29 cellular contexts compared by ENCODE assay signal in the genomic region with DNA sequence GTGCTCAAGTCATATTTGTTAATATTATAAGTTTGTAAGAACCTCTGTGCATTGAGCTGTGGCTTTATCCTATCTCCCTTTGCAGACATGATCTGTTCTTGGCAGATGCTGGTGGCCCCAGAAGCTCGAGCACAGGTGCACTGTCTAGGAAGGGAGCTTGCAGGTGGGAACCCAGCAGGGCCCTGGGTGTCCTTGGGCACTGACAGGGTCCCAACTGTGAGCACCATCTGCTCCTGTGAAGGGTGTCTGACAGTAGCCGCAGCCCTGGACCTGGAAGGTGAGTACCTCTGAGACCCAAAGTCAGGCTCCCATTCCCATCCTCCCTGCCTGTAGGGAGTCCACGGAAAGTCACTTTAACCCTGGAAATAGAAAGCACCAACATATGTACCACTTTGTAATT. TPM values are rescaled to one million over a fixed set of nuclear protein-coding genes. Genes with fewer than 3 reads are reported as not detected.
"Had no signal": no experiment of that assay in that cellular context is flagged by ENCODE, and none has a peak within 500 bp of the region (broad histone marks: within the 10 kb centered on the region; RNA-seq: fewer than 3 reads in every experiment).

No MANE protein-coding gene starts in this region.

- H3K27me3 ChIP-seq: Peyer's patch had no signal

- ATAC-seq: activated T-helper 17 cell treated with anti-CD3 and anti-CD28 coated beads, Interleukin-2, amount 50 U/mL, for 72 hours; SK-N-SH treated with all-trans-retinoic acid at 6 μM for 48 hours; WTC11 had no signal

- H3K36me3 ChIP-seq: adrenal gland, MG63, Peyer's patch, SJSA1 had no signal

- H3K27ac ChIP-seq: adrenal gland, coronary artery, Peyer's patch, RWPE1, SJSA1 had no signal

- H3K4me1 ChIP-seq: adrenal gland, Peyer's patch, SJSA1 had no signal

- H3K4me3 ChIP-seq: adrenal gland, coronary artery, MG63, Peyer's patch, SJSA1 had no signal

- H3K9me3 ChIP-seq: adrenal gland, MG63, Peyer's patch, SJSA1 had no signal

- DNase-seq: activated CD4-positive, alpha-beta memory T cell treated with anti-CD3 and anti-CD28 coated beads, Interleukin-2, amount 10 ng/mL, durations not matched to agents 7 days and 5 days; activated CD4-positive, alpha-beta T cell treated with anti-CD3 and anti-CD28 coated beads for 48 hours; activated CD4-positive, CD25-positive, alpha-beta regulatory T cell treated with anti-CD3 and anti-CD28 coated beads, Interleukin-2, amount 50 U/mL, for 72 hours; activated naive CD4-positive, alpha-beta T cell treated with anti-CD3 and anti-CD28 coated beads, Interleukin-2, amount 50 U/mL, for 16 hours; activated naive CD8-positive, alpha-beta T cell treated with anti-CD3 and anti-CD28 coated beads, Interleukin-2, amount 10 ng/mL, durations not matched to agents 7 days and 5 days; activated T-cell treated with anti-CD3 and anti-CD28 coated beads for 4 hours; activated T-cell treated with anti-CD3 and anti-CD28 coated beads, Interleukin-2, amount 50 U/mL, for 48 hours; adrenal gland; anterior cingulate cortex; MG63; MV-4-11; NCI-H1092 treated with DMSO at 0.1 percent for 48 hours; NCI-H1417 treated with DMSO at 0.1 percent for 48 hours; NCI-H1930; NCI-H345; NCI-H510A; NCI-H748 treated with DMSO at 0.1 percent for 48 hours; Peyer's patch; SHP77; SW 1271 had no signal

RNA-seq across cellular contexts. Expression of a gene that starts 2.4 kb away (rescaled TPM):
- total RNA-seq: activated CD4-positive, alpha-beta memory T cell treated with anti-CD3 and anti-CD28 coated beads, Interleukin-2, amount 10 ng/mL, durations not matched to agents 7 days and 5 days; activated CD8-positive, alpha-beta memory T cell treated with anti-CD3 and anti-CD28 coated beads for 36 hours; activated naive CD8-positive, alpha-beta T cell treated with anti-CD3 and anti-CD28 coated beads, Interleukin-2, amount 10 ng/mL, durations not matched to agents 7 days and 5 days; activated T-helper 17 cell treated with anti-CD3 and anti-CD28 coated beads, Interleukin-2, amount 50 U/mL, for 72 hours; adrenal gland; cardiac septum; chondrocyte; Peyer's patch; SJSA1; WTC11 had no signal
